Comparison of ENCODE assay signal across 8 cellular contexts in the genomic region with DNA sequence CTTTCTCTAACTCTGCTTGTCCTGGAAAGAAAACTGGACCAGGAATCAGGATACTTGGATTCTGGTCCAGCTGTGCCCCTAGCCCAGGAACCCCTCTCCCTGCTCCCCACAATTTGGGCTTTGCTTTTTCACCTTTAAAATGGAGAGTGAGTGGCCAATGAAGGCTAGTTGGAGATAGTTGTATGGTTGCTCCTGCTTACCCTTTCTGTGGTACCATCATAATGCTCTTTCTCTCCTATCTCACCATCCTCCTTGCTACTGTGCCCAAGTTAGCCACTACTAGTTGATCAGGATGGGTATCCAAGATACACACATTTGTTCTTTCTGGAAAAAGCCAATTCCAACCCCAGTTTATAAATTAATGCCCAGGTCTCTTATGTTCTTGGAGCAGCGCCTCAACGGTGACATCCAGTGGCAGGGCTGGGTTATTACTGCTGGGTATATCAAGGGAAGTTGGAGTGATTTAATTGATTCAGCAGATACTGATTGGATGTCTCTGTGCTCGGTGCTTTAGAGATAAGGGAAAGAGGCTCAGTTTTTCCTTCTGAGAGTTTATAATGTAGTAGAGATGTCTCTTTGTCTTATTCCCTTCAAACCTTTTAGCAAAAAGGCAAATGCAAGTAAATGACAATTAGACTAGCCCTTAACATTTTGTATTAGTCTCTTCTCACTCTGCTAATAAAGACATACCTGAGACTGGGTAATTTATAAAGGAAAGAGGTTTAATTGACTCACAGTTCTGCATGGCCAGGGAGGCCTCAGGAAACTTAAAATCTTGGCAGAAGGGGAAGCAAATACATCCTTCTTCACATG. TPM values are rescaled to one million over a fixed set of nuclear protein-coding genes. Genes with fewer than 3 reads are reported as not detected.
DNase-seq lines count a peak whose midpoint lies in the region; ATAC-seq and TF ChIP-seq lines count a peak whose summit lies in the region.

No MANE protein-coding gene starts in this region.

- peak; percentile 81 for ATAC-seq in HG03354 (IDR thresholded peaks at IDR 0.05; ENCODE audit: poor library complexity, severe bottlenecking, unreplicated experiment)
- ATAC-seq in GM19023 (IDR thresholded peaks at IDR 0.05; ENCODE audit: unreplicated experiment), result no peak

- H3K27ac ChIP-seq in Peyer's patch (no peak overlapping the region), neutrophil (peak overlapping the region; percentile 52), testis (peak overlapping the region in 1 of 2 donors; percentile 37)

- peak; percentile 81 for TF ChIP-seq CTCF in GM13977 (IDR thresholded peaks at IDR 0.05; ENCODE audit: extremely low read depth, insufficient read depth, missing control alignments)
- peak; percentile 71 to 98 (median 92) for TF ChIP-seq CTCF in Peyer's patch (IDR thresholded peaks at IDR 0.05)
- TF ChIP-seq CTCF in fibroblast of pulmonary artery (IDR thresholded peaks at IDR 0.05; ENCODE audit: low read length, missing control alignments), result peak; percentile 95
- TF ChIP-seq CTCF in neutrophil (IDR thresholded peaks at IDR 0.05), result peak; percentile 85
- peak; percentile 78 to 90 (median 88) for TF ChIP-seq CTCF in testis (IDR thresholded peaks at IDR 0.05)

- intact Hi-C loops in testis (cut with DNase I; ENCODE audit: low total_unique reads), result loop anchor here (5.0 to 10.0 kb wide), 2 partner anchors 47 to 165 kb away; no protein-coding TSS in a partner anchor

- H3K4me3 ChIP-seq in Peyer's patch (no peak overlapping the region), fibroblast of pulmonary artery (replicated peaks; ENCODE audit: low read depth, low read length) (no peak overlapping the region), neutrophil (ENCODE audit: low read depth in 1 of 2, low read length in 1 of 2) (no peak overlapping the region), testis (no peak overlapping the region)

- 46 to 73% methylated on average over 3 of the region's 3 CpGs for WGBS in testis, 2 donors

- H3K27me3 ChIP-seq in Peyer's patch, result no peaks in the 10 kb centered on the region
- H3K27me3 ChIP-seq in neutrophil, result no peaks in the 10 kb centered on the region
- no peaks in the 10 kb centered on the region for H3K27me3 ChIP-seq in testis

- DNase-seq in GM13977 (ENCODE audit: low spot score) (peak; percentile 64), Peyer's patch (peak; percentile 57 to 86 (median 75)), activated T-helper 1 cell treated with Interleukin-2 at 50 U/mL for 16 hours (ENCODE audit: low read depth) (peak; percentile 28), fibroblast of pulmonary artery (ENCODE audit: low read depth) (peak; percentile 82), testis (peak; percentile 71)

- in situ Hi-C loops in GM13977 (cut with MboI; ENCODE audit: low pct_unique_long_range_greater_than_20kb, low sequenced_read_pairs, unreplicated experiment), result loop anchor here (10.0 kb wide), 1 partner anchor 157 kb away; no protein-coding TSS in a partner anchor

- H3K9me3 ChIP-seq in Peyer's patch, result no peaks in the 10 kb centered on the region
- H3K9me3 ChIP-seq in neutrophil, result no peaks in the 10 kb centered on the region
- no peaks in the 10 kb centered on the region for H3K9me3 ChIP-seq in testis

- no peak for TF ChIP-seq POLR2A in Peyer's patch (IDR thresholded peaks at IDR 0.05)
- TF ChIP-seq POLR2A in testis (IDR thresholded peaks at IDR 0.05), result no peak

- peaks cover 0 to 96% (median 4%) of the 10 kb centered on the region in 3 donors for H3K36me3 ChIP-seq in Peyer's patch
- H3K36me3 ChIP-seq in neutrophil, result peaks cover 77% of the 10 kb centered on the region
- H3K36me3 ChIP-seq in testis (ENCODE audit: low read depth, missing control alignments), result no peaks in the 10 kb centered on the region

- H3K4me1 ChIP-seq in Peyer's patch (no peaks in the 10 kb centered on the region), neutrophil (ENCODE audit: control insufficient read depth in 1 of 2, insufficient read depth in 1 of 2, low read depth in 1 of 2, low read length in 1 of 2) (peaks cover 4 to 5% of the 10 kb centered on the region in 2 experiments), testis (no peaks in the 10 kb centered on the region)

RNA-seq across cellular contexts. Expression of gene FAXDC2, which starts 38.5 kb away (rescaled TPM):
- total RNA-seq in Peyer's patch, result 10 to 100 TPM; 16.5 to 64.2 (median 42.3) TPM
- total RNA-seq in testis, result 10 to 100 TPM; 54.7 to 76.8 TPM
- 32.5 TPM for polyA plus RNA-seq in testis (ENCODE audit: insufficient read depth, low read depth, low replicate concordance)

RNA-seq across cellular contexts. Expression of gene CNOT8, which starts 46.6 kb away (rescaled TPM):
- total RNA-seq in Peyer's patch, result 10 to 100 TPM; 36.9 to 88.3 (median 56.8) TPM
- 100 to 1,000 TPM; 103 to 106 TPM for total RNA-seq in testis
- 67.6 TPM for polyA plus RNA-seq in testis (ENCODE audit: insufficient read depth, low read depth, low replicate concordance)

RNA-seq across cellular contexts. Expression of gene LARP1, which starts 56.7 kb away (rescaled TPM):
- total RNA-seq in Peyer's patch, result 100 to 1,000 TPM in 3 of 4 donors, 10 to 100 TPM in 1; 84.1 to 177 (median 127) TPM
- total RNA-seq in testis, result 100 to 1,000 TPM; 169 to 174 TPM
- 118 TPM for polyA plus RNA-seq in testis (ENCODE audit: insufficient read depth, low read depth, low replicate concordance)

Comparison
In these comparisons a context has a peak if more than half of its experiments do, and no peak if none do; other contexts are left out.
1. DNase-seq: peak in every context shown above with its lines; median percentile 82 in fibroblast of pulmonary artery; 75 in Peyer's patch; 71 in testis; 64 in GM13977; 28 in activated T-helper 1 cell treated with Interleukin-2 at 50 U/mL for 16 hours.